30 cellular contexts compared by ENCODE assay signal in genomic region chr3:54846085-54846484, GRCh38.
"Had no signal": no experiment of that assay in that cellular context is flagged by ENCODE, and none has a peak within 500 bp of the region (broad histone marks: within the 10 kb centered on the region; RNA-seq: fewer than 3 reads in every experiment).

No MANE protein-coding gene starts in this region.

- H3K4me3 Mint-ChIP-seq: activated CD4-positive, alpha-beta memory T cell treated with anti-CD3 and anti-CD28 coated beads, Interleukin-2, amount 10 ng/mL, durations not matched to agents 7 days and 5 days; activated CD4-positive, alpha-beta T cell treated with anti-CD3 and anti-CD28 coated beads, Interleukin-2, amount 10 ng/mL, durations not matched to agents 7 days and 5 days; activated naive CD4-positive, alpha-beta T cell treated with anti-CD3 and anti-CD28 coated beads, Interleukin-2, amount 50 U/mL, for 24 hours; activated naive CD8-positive, alpha-beta T cell treated with anti-CD3 and anti-CD28 coated beads, Interleukin-2, amount 50 U/mL, for 24 hours; activated T-cell treated with anti-CD3 and anti-CD28 coated beads, Interleukin-2, amount 50 U/mL, for 24 hours; effector memory CD8-positive, alpha-beta T cell; nephron progenitor cell; stimulated activated memory B cell treated with anti-CD40 and anti-IgM and Interleukin-4, amounts not matched to agents 10 μg/mL and 1 μg/mL and 100 μg/mL, for 72 hours; stimulated activated naive CD8-positive, alpha-beta T cell treated with anti-CD3 and anti-CD28 coated beads, Interleukin-15, amount 100 ng/mL, for 72 hours; type B pancreatic cell; WTC11 had no signal

- H3K9me3 Mint-ChIP-seq: activated CD4-positive, alpha-beta memory T cell treated with anti-CD3 and anti-CD28 coated beads, Interleukin-2, amount 10 ng/mL, durations not matched to agents 7 days and 5 days; activated CD4-positive, alpha-beta T cell treated with anti-CD3 and anti-CD28 coated beads, Interleukin-2, amount 10 ng/mL, durations not matched to agents 7 days and 5 days; activated naive CD4-positive, alpha-beta T cell treated with anti-CD3 and anti-CD28 coated beads, Interleukin-2, amount 50 U/mL, for 24 hours; activated naive CD8-positive, alpha-beta T cell treated with anti-CD3 and anti-CD28 coated beads, Interleukin-2, amount 50 U/mL, for 24 hours; activated T-cell treated with anti-CD3 and anti-CD28 coated beads, Interleukin-2, amount 50 U/mL, for 24 hours; nephron progenitor cell; stimulated activated naive CD8-positive, alpha-beta T cell treated with anti-CD3 and anti-CD28 coated beads, Interleukin-15, amount 100 ng/mL, for 72 hours; type B pancreatic cell; WTC11 had no signal

- ATAC-seq: activated naive CD8-positive, alpha-beta T cell treated with anti-CD3 and anti-CD28 coated beads, Interleukin-2, amount 50 U/mL, for 24 hours; effector memory CD8-positive, alpha-beta T cell; gastrocnemius medialis; stimulated activated memory B cell treated with anti-CD40 and anti-IgM and Interleukin-4, amounts not matched to agents 10 μg/mL and 1 μg/mL and 100 μg/mL, for 72 hours; stimulated activated naive CD8-positive, alpha-beta T cell treated with anti-CD3 and anti-CD28 coated beads, Interleukin-15, amount 100 ng/mL, for 72 hours; WTC11 had no signal

- H3K27ac ChIP-seq: gastrocnemius medialis, hepatocyte, left ventricle myocardium inferior, ovary, prostate gland, uterus had no signal

- H3K4me1 Mint-ChIP-seq: activated CD4-positive, alpha-beta memory T cell treated with anti-CD3 and anti-CD28 coated beads, Interleukin-2, amount 10 ng/mL, durations not matched to agents 7 days and 5 days; activated CD4-positive, alpha-beta T cell treated with anti-CD3 and anti-CD28 coated beads, Interleukin-2, amount 10 ng/mL, durations not matched to agents 7 days and 5 days; activated naive CD4-positive, alpha-beta T cell treated with anti-CD3 and anti-CD28 coated beads, Interleukin-2, amount 50 U/mL, for 24 hours; activated naive CD8-positive, alpha-beta T cell treated with anti-CD3 and anti-CD28 coated beads, Interleukin-2, amount 50 U/mL, for 24 hours; stimulated activated memory B cell treated with anti-CD40 and anti-IgM and Interleukin-4, amounts not matched to agents 10 μg/mL and 1 μg/mL and 100 μg/mL, for 72 hours; stimulated activated naive CD8-positive, alpha-beta T cell treated with anti-CD3 and anti-CD28 coated beads, Interleukin-15, amount 100 ng/mL, for 72 hours had no signal

- FAIRE-seq: TTC549 had no signal

- H3K36me3 Mint-ChIP-seq: activated naive CD4-positive, alpha-beta T cell treated with anti-CD3 and anti-CD28 coated beads, Interleukin-2, amount 50 U/mL, for 24 hours; stimulated activated memory B cell treated with anti-CD40 and anti-IgM and Interleukin-4, amounts not matched to agents 10 μg/mL and 1 μg/mL and 100 μg/mL, for 72 hours; type B pancreatic cell had no signal

- DNase-seq: activated CD4-positive, alpha-beta memory T cell treated with anti-CD3 and anti-CD28 coated beads, Interleukin-2, amount 10 ng/mL, durations not matched to agents 7 days and 5 days; activated CD4-positive, alpha-beta T cell treated with anti-CD3 and anti-CD28 coated beads for 1 hour; activated CD4-positive, alpha-beta T cell treated with anti-CD3 and anti-CD28 coated beads, Interleukin-2, amount 10 ng/mL, durations not matched to agents 7 days and 5 days; activated CD8-positive, alpha-beta memory T cell treated with anti-CD3 and anti-CD28 coated beads, Interleukin-2, amount 50 U/mL, for 48 hours; activated gamma-delta T cell treated with Interleukin-2 at 50 U/mL for 16 hours; activated naive CD8-positive, alpha-beta T cell treated with anti-CD3 and anti-CD28 coated beads, Interleukin-2, amount 50 U/mL, for 24 hours; activated T-cell treated with anti-CD3 and anti-CD28 coated beads, Interleukin-2, amount 50 U/mL, for 24 hours; amygdala; caudate nucleus; cortex of kidney; effector memory CD8-positive, alpha-beta T cell; erythroblast; gastrocnemius medialis; islet precursor cell; left ventricle myocardium inferior; nephron progenitor cell; ovary; stimulated activated CD4-positive, alpha-beta T cell treated with anti-CD3 and anti-CD28 coated beads, Interleukin-1b, Interleukin-23, amount 100 ng/mL, for 48 hours; stimulated activated CD4-positive, alpha-beta T cell treated with anti-CD3 and anti-CD28 coated beads, Interleukin-4, amount 100 ng/mL, for 4 hours; stimulated activated CD8-positive, alpha-beta memory T cell treated with anti-CD3 and anti-CD28 coated beads, Interleukin-4, amount 100 ng/mL, for 48 hours; stimulated activated naive CD8-positive, alpha-beta T cell treated with anti-CD3 and anti-CD28 coated beads, Interleukin-15, amount 100 ng/mL, for 72 hours; substantia nigra; uterus had no signal

- H3K27ac Mint-ChIP-seq: activated CD4-positive, alpha-beta memory T cell treated with anti-CD3 and anti-CD28 coated beads, Interleukin-2, amount 10 ng/mL, durations not matched to agents 7 days and 5 days; activated CD4-positive, alpha-beta T cell treated with anti-CD3 and anti-CD28 coated beads, Interleukin-2, amount 10 ng/mL, durations not matched to agents 7 days and 5 days; activated naive CD4-positive, alpha-beta T cell treated with anti-CD3 and anti-CD28 coated beads, Interleukin-2, amount 50 U/mL, for 24 hours; activated naive CD8-positive, alpha-beta T cell treated with anti-CD3 and anti-CD28 coated beads, Interleukin-2, amount 50 U/mL, for 24 hours; activated T-cell treated with anti-CD3 and anti-CD28 coated beads, Interleukin-2, amount 50 U/mL, for 24 hours; effector memory CD8-positive, alpha-beta T cell; nephron progenitor cell; stimulated activated memory B cell treated with anti-CD40 and anti-IgM and Interleukin-4, amounts not matched to agents 10 μg/mL and 1 μg/mL and 100 μg/mL, for 72 hours; stimulated activated naive CD8-positive, alpha-beta T cell treated with anti-CD3 and anti-CD28 coated beads, Interleukin-15, amount 100 ng/mL, for 72 hours; type B pancreatic cell; WTC11 had no signal

- H3K27me3 Mint-ChIP-seq: activated CD4-positive, alpha-beta memory T cell treated with anti-CD3 and anti-CD28 coated beads, Interleukin-2, amount 10 ng/mL, durations not matched to agents 7 days and 5 days; activated CD4-positive, alpha-beta T cell treated with anti-CD3 and anti-CD28 coated beads, Interleukin-2, amount 10 ng/mL, durations not matched to agents 7 days and 5 days; activated T-cell treated with anti-CD3 and anti-CD28 coated beads, Interleukin-2, amount 50 U/mL, for 24 hours; effector memory CD8-positive, alpha-beta T cell had no signal
